8 cellular contexts compared by ENCODE assay signal in genomic region chr17:32445497-32445896, GRCh38. TPM values are rescaled to one million over a fixed set of nuclear protein-coding genes. Genes with fewer than 3 reads are reported as not detected.
DNase-seq lines count a peak whose midpoint lies in the region; ATAC-seq and TF ChIP-seq lines count a peak whose summit lies in the region.

No MANE protein-coding gene starts in this region.

- 11 to 12% methylated on average over 6 of the region's 6 CpGs for WGBS in esophagus, 2 donors

- H3K27ac Mint-ChIP-seq in Calu3 (ENCODE audit: unreplicated experiment), result peak overlapping the region; percentile 48

- peaks cover 25% of the 10 kb centered on the region for H3K79me2 ChIP-seq in parathyroid adenoma

- H3K36me3 Mint-ChIP-seq in Calu3 (ENCODE audit: insufficient read depth, unreplicated experiment), result peaks cover 64% of the 10 kb centered on the region

- no peak for TF ChIP-seq POLR2A in Peyer's patch (IDR thresholded peaks at IDR 0.05)

- H3K4me3 Mint-ChIP-seq in Calu3 (ENCODE audit: low read depth, unreplicated experiment), result peak overlapping the region; percentile 89

- no peak for ATAC-seq in GM18858 (IDR thresholded peaks at IDR 0.05; ENCODE audit: unreplicated experiment)

- H3K9me3 Mint-ChIP-seq in Calu3 (ENCODE audit: low read depth, unreplicated experiment), result no peaks in the 10 kb centered on the region

- H2AFZ ChIP-seq in parathyroid adenoma, result peak overlapping the region; percentile 93

- H3K27ac ChIP-seq in Peyer's patch (peak overlapping the region in 2 of 4 donors; percentile 85 to 89), esophagus (ENCODE audit: low read depth in 2 of 2, low read length in 1 of 2) (peak overlapping the region in 1 of 2 donors; percentile 66), parathyroid adenoma (no peak overlapping the region)

- CTCF ChIA-PET in Calu3 (lab: Charles Lee), result interaction anchor here (0.6 to 3.5 kb wide), 3 partner anchors 18 to 54 kb away, joined by 3 to 22 read pairs (median 4); partner anchors contain the start of gene CDK5R1

- intact Hi-C loops in Calu3 (cut with micrococcal nuclease; ENCODE audit: unreplicated experiment), result no loop called here

- no peak for DNase-seq in Calu3
- DNase-seq in Peyer's patch, result no peak
- DNase-seq in HUDEP-2 (lab: John Stamatoyannopoulos, UW; ENCODE audit: unreplicated experiment in 76 of 76), result no peak
- DNase-seq in NCI-H2171 (lab: John Stamatoyannopoulos, UW), result no peak
- DNase-seq in NCI-H146 (lab: John Stamatoyannopoulos, UW), result no peak

- H3K9ac ChIP-seq in parathyroid adenoma, result no peak overlapping the region

- H3K9me3 ChIP-seq in Peyer's patch (no peaks in the 10 kb centered on the region), esophagus (ENCODE audit: control insufficient read depth in 2 of 2, insufficient read depth in 1 of 2, low read depth in 1 of 2, low read length in 1 of 2) (no peaks in the 10 kb centered on the region), parathyroid adenoma (ENCODE audit: control insufficient read depth, low read length) (no peaks in the 10 kb centered on the region)

- peaks cover 20% of the 10 kb centered on the region for H3K4me1 Mint-ChIP-seq in Calu3 (ENCODE audit: low read depth, unreplicated experiment)

- peaks cover 0 to 18% (median 5%) of the 10 kb centered on the region in 4 donors for H3K4me1 ChIP-seq in Peyer's patch
- H3K4me1 ChIP-seq in esophagus (ENCODE audit: control insufficient read depth in 2 of 2, insufficient read depth in 2 of 2, low read length in 1 of 2), result no peaks in the 10 kb centered on the region
- peaks cover 13% of the 10 kb centered on the region for H3K4me1 ChIP-seq in parathyroid adenoma

- no peak for TF ChIP-seq CTCF in Calu3 (IDR thresholded peaks at IDR 0.05; ENCODE audit: unreplicated experiment)
- TF ChIP-seq CTCF in Peyer's patch (IDR thresholded peaks at IDR 0.05), result no peak
- no peak for TF ChIP-seq CTCF in parathyroid adenoma (IDR thresholded peaks at IDR 0.05)

- BruUV-seq in Calu3 (replicated peaks; lab: Mats Ljungman, UMichigan), result TSS peak; percentile 46

- H3K4me3 ChIP-seq in Peyer's patch, result peak overlapping the region; percentile 89 to 98 (median 98)
- H3K4me3 ChIP-seq in esophagus (ENCODE audit: low read depth in 1 of 2, low read length in 2 of 2), result peak overlapping the region; percentile 74 to 87
- peak overlapping the region; percentile 81 for H3K4me3 ChIP-seq in parathyroid adenoma (ENCODE audit: low read depth, low read length)

- H3K27me3 ChIP-seq in Peyer's patch (no peaks in the 10 kb centered on the region), esophagus (ENCODE audit: control insufficient read depth in 1 of 2, insufficient read depth in 2 of 2, low read length in 2 of 2) (no peaks in the 10 kb centered on the region), parathyroid adenoma (ENCODE audit: control insufficient read depth, insufficient read depth, low read length) (no peaks in the 10 kb centered on the region)

- peak overlapping the region; percentile 89 for H3K4me2 ChIP-seq in parathyroid adenoma (ENCODE audit: low read length)

- H3K36me3 ChIP-seq in Peyer's patch, result peaks cover 0 to 26% (median 0%) of the 10 kb centered on the region in 3 donors
- peaks cover 0 to 2% of the 10 kb centered on the region in 2 donors for H3K36me3 ChIP-seq in esophagus (ENCODE audit: control insufficient read depth in 2 of 2, insufficient read depth in 2 of 2, low read length in 1 of 2)
- no peaks in the 10 kb centered on the region for H3K36me3 ChIP-seq in parathyroid adenoma (ENCODE audit: control insufficient read depth, insufficient read depth, low read length)

- H3K27me3 Mint-ChIP-seq in Calu3 (ENCODE audit: unreplicated experiment), result no peaks in the 10 kb centered on the region

RNA-seq across cellular contexts. Expression of gene PSMD11, which starts 1.2 kb away (rescaled TPM):
- 152 and 167 TPM in 2 replicates for total RNA-seq in Calu3 (2022)
- 10 to 100 TPM; 33.2 to 74.3 (median 52.5) TPM for total RNA-seq in Peyer's patch
- 10 to 100 TPM; 45.8 to 55.0 TPM for polyA plus RNA-seq in esophagus

RNA-seq across cellular contexts. Expression of gene CDK5R1, which starts 41.3 kb away (rescaled TPM):
- 4.0 and 4.3 TPM in 2 replicates for total RNA-seq in Calu3 (2022)
- total RNA-seq in Peyer's patch, result 1 to 10 TPM in 2 of 4 donors, under 1 TPM in 1, not detected in 1; 0.88 to 1.9 (median 1.2) TPM
- 1 to 10 TPM; 5.5 to 5.6 TPM for polyA plus RNA-seq in esophagus
